Comparison of ENCODE assay signal across 1 cellular context in the genomic region with DNA sequence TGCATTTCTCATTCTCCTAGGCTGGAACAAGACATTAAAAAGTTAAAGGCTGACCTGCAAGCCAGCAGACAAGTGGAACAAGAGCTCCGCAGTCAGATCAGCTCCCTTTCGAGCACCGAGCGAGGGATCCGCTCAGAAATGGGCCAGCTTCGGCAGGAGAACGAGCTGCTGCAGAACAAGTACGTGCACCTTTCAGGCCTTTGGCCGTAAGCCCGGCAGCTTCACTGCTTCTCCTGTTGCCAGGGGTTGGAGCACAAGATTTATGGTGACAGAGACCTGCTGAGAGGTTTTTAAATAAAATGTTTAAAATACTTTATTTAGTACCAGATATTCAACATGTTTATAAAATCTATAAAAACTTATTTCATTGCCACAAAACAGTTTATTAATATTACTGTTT.
TF ChIP-seq lines count a peak whose summit lies in the region.

No MANE protein-coding gene starts in this region.

TF ChIP-seq in WTC11, 78 proteins besides CTCF, POLR2A, EP300 and RAD21 (continued from another document):
- TF ChIP-seq AR (CRISPR knock-in tag; IDR thresholded peaks at IDR 0.05), result no peak
- TF ChIP-seq, protein P1, sequence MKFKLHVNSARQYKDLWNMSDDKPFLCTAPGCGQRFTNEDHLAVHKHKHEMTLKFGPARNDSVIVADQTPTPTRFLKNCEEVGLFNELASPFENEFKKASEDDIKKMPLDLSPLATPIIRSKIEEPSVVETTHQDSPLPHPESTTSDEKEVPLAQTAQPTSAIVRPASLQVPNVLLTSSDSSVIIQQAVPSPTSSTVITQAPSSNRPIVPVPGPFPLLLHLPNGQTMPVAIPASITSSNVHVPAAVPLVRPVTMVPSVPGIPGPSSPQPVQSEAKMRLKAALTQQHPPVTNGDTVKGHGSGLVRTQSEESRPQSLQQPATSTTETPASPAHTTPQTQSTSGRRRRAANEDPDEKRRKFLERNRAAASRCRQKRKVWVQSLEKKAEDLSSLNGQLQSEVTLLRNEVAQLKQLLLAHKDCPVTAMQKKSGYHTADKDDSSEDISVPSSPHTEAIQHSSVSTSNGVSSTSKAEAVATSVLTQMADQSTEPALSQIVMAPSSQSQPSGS (CRISPR knock-in tag; IDR thresholded peaks at IDR 0.05; ENCODE audit: borderline replicate concordance, low read depth), result no peak
- TF ChIP-seq ZNF263 (CRISPR knock-in tag; IDR thresholded peaks at IDR 0.05; ENCODE audit: low read depth), result no peak
